Comparison of ENCODE assay signal across 18 cellular contexts in the genomic region with DNA sequence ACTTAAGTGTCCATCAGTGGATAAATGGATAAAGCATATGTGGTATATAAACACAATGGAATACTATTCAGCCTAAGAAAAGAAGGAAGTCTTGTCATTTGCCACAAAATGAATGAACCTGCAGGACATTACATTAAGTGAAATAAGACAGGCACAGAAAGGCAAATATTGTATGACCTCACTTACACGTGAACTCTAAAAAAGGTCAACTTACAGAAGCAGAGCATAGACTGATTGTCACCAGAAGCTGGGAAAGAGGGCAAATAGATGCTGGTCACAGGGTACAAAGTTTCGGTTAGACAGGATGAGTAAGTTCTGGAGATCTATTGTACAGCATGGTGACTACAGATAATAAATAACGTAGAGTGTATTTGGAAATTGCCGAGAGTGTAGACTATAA.
"Had no signal": no experiment of that assay in that cellular context is flagged by ENCODE, and none has a peak within 500 bp of the region (broad histone marks: within the 10 kb centered on the region; RNA-seq: fewer than 3 reads in every experiment).

No MANE protein-coding gene starts in this region.

- DNase-seq: dermis blood vessel endothelial cell; dorsolateral prefrontal cortex; effector CD4-positive, alpha-beta T cell; effector memory CD4-positive, alpha-beta T cell; foreskin keratinocyte; gastrocnemius medialis; glutamatergic neuron; head of caudate nucleus; heart right ventricle; hippocampal formation; left cardiac atrium; left lung; left ventricle myocardium superior; lower lobe of right lung; mesenchymal stem cell; mucosa of descending colon; naive B cell; naive thymus-derived CD8-positive, alpha-beta T cell had no signal
